ENCODE assay signal across 8 cellular contexts in genomic region chr17:40025991-40026815, GRCh38. TPM values are rescaled to one million over a fixed set of nuclear protein-coding genes. Genes with fewer than 3 reads are reported as not detected.
DNase-seq lines count a peak whose midpoint lies in the region; ATAC-seq and TF ChIP-seq lines count a peak whose summit lies in the region.

No MANE protein-coding gene starts in this region.

- H3K4me3 Mint-ChIP-seq in CD4-positive, CD25-positive, alpha-beta regulatory T cell: peak overlapping the region in 2 of 4 donors; percentile 2 to 29
- H3K4me3 Mint-ChIP-seq in activated T-cell treated with anti-CD3 and anti-CD28 coated beads, Interleukin-2, amount 50 U/mL, for 72 hours: peak overlapping the region in 1 of 2 donors; percentile 11
- H3K4me3 Mint-ChIP-seq in glutamatergic neuron (ENCODE audit: unreplicated experiment): no peak overlapping the region

- H3K4me1 ChIP-seq in CD4-positive, CD25-positive, alpha-beta regulatory T cell (ENCODE audit: control insufficient read depth, insufficient read depth, low read length, poor library complexity, severe bottlenecking): peaks cover 13% of the 10 kb centered on the region

- H3K4me3 ChIP-seq in CD4-positive, CD25-positive, alpha-beta regulatory T cell (ENCODE audit: low read depth, low read length): no peak overlapping the region

- H3K9me3 ChIP-seq in CD4-positive, CD25-positive, alpha-beta regulatory T cell (ENCODE audit: control insufficient read depth in 2 of 2, low read length in 2 of 2): no peaks in the 10 kb centered on the region

- peaks cover 5 to 22% (median 14%) of the 10 kb centered on the region in 4 donors for H3K4me1 Mint-ChIP-seq in CD4-positive, CD25-positive, alpha-beta regulatory T cell
- H3K4me1 Mint-ChIP-seq in activated T-cell treated with anti-CD3 and anti-CD28 coated beads, Interleukin-2, amount 50 U/mL, for 72 hours (ENCODE audit: low read depth): peaks cover 19% of the 10 kb centered on the region
- peaks cover 8% of the 10 kb centered on the region for H3K4me1 Mint-ChIP-seq in glutamatergic neuron (ENCODE audit: low read depth, unreplicated experiment)

- H3K36me3 Mint-ChIP-seq in CD4-positive, CD25-positive, alpha-beta regulatory T cell: peaks cover 34% of the 10 kb centered on the region
- H3K36me3 Mint-ChIP-seq in activated T-cell treated with anti-CD3 and anti-CD28 coated beads, Interleukin-2, amount 50 U/mL, for 72 hours (ENCODE audit: insufficient read depth in 2 of 2): peaks cover 10 to 24% of the 10 kb centered on the region in 2 donors
- H3K36me3 Mint-ChIP-seq in glutamatergic neuron (ENCODE audit: unreplicated experiment): no peaks in the 10 kb centered on the region

- peak; percentile 35 to 45 for ATAC-seq in CD4-positive, CD25-positive, alpha-beta regulatory T cell (ENCODE audit: low read depth in 2 of 2)
- ATAC-seq in activated T-cell treated with anti-CD3 and anti-CD28 coated beads, Interleukin-2, amount 50 U/mL, for 72 hours (replicated peaks in 1 of 2): peak; percentile 46 to 52
- no peak for ATAC-seq in GM19467 (IDR thresholded peaks at IDR 0.05; ENCODE audit: unreplicated experiment)
- no peak for ATAC-seq in HG02884 (IDR thresholded peaks at IDR 0.05; ENCODE audit: unreplicated experiment)

- peak overlapping the region in 1 of 3 donors; percentile 33 for H3K27ac Mint-ChIP-seq in CD4-positive, CD25-positive, alpha-beta regulatory T cell
- no peak overlapping the region for H3K27ac Mint-ChIP-seq in activated T-cell treated with anti-CD3 and anti-CD28 coated beads, Interleukin-2, amount 50 U/mL, for 72 hours
- peak overlapping the region; percentile 44 for H3K27ac Mint-ChIP-seq in glutamatergic neuron (ENCODE audit: unreplicated experiment)

- TF ChIP-seq CTCF in glutamatergic neuron (IDR thresholded peaks at IDR 0.05; ENCODE audit: partially characterized antibody, unreplicated experiment): no peak

- peaks cover 61% of the 10 kb centered on the region for H3K36me3 ChIP-seq in CD4-positive, CD25-positive, alpha-beta regulatory T cell (ENCODE audit: control insufficient read depth, insufficient read depth, low read length)

- no peaks in the 10 kb centered on the region for H3K27me3 ChIP-seq in CD4-positive, CD25-positive, alpha-beta regulatory T cell (ENCODE audit: control insufficient read depth, insufficient read depth, low read length)

- H3K27ac ChIP-seq in CD4-positive, CD25-positive, alpha-beta regulatory T cell (ENCODE audit: insufficient read depth, low read length, poor library complexity, severe bottlenecking): no peak overlapping the region

- peak in 2 of 3 donors; percentile 21 to 62 for DNase-seq in CD4-positive, CD25-positive, alpha-beta regulatory T cell
- DNase-seq in NCI-H1694 (lab: John Stamatoyannopoulos, UW) (peak; percentile 65), glutamatergic neuron (no peak), MV-4-11 (lab: John Stamatoyannopoulos, UW) (no peak)
- peak; percentile 27 to 41 for DNase-seq in activated T-cell treated with anti-CD3 and anti-CD28 coated beads, Interleukin-2, amount 50 U/mL, for 72 hours
- DNase-seq in activated CD4-positive, CD25-positive, alpha-beta regulatory T cell (lab: John Stamatoyannopoulos, UW): no peak

- no peaks in the 10 kb centered on the region for H3K9me3 Mint-ChIP-seq in CD4-positive, CD25-positive, alpha-beta regulatory T cell
- no peaks in the 10 kb centered on the region for H3K9me3 Mint-ChIP-seq in activated T-cell treated with anti-CD3 and anti-CD28 coated beads, Interleukin-2, amount 50 U/mL, for 72 hours
- peaks cover 1% of the 10 kb centered on the region for H3K9me3 Mint-ChIP-seq in glutamatergic neuron (ENCODE audit: unreplicated experiment)

- H3K27me3 Mint-ChIP-seq in CD4-positive, CD25-positive, alpha-beta regulatory T cell: no peaks in the 10 kb centered on the region
- H3K27me3 Mint-ChIP-seq in activated T-cell treated with anti-CD3 and anti-CD28 coated beads, Interleukin-2, amount 50 U/mL, for 72 hours (ENCODE audit: low read depth): no peaks in the 10 kb centered on the region
- no peaks in the 10 kb centered on the region for H3K27me3 Mint-ChIP-seq in glutamatergic neuron (ENCODE audit: unreplicated experiment)

RNA-seq across cellular contexts. Expression of gene CSF3, which starts 11.0 kb away (rescaled TPM):
- not detected for total RNA-seq in CD4-positive, CD25-positive, alpha-beta regulatory T cell
- polyA plus RNA-seq in CD4-positive, CD25-positive, alpha-beta regulatory T cell: not detected
- total RNA-seq in activated T-cell treated with anti-CD3 and anti-CD28 coated beads, Interleukin-2, amount 50 U/mL, for 72 hours: not detected
- not detected for total RNA-seq in glutamatergic neuron (ENCODE audit: unreplicated experiment)

RNA-seq across cellular contexts. Expression of gene MED24, which starts 28.0 kb away (rescaled TPM):
- 78.8 TPM for total RNA-seq in CD4-positive, CD25-positive, alpha-beta regulatory T cell
- polyA plus RNA-seq in CD4-positive, CD25-positive, alpha-beta regulatory T cell: 10 to 100 TPM; 34.3 to 46.1 (median 40.3) TPM
- 10 to 100 TPM; 82.6 to 97.0 TPM for total RNA-seq in activated T-cell treated with anti-CD3 and anti-CD28 coated beads, Interleukin-2, amount 50 U/mL, for 72 hours
- 172 TPM for total RNA-seq in glutamatergic neuron (ENCODE audit: unreplicated experiment)

RNA-seq across cellular contexts. Expression of gene THRA, which starts 36.6 kb away (rescaled TPM):
- 29.4 TPM for total RNA-seq in CD4-positive, CD25-positive, alpha-beta regulatory T cell
- polyA plus RNA-seq in CD4-positive, CD25-positive, alpha-beta regulatory T cell: 10 to 100 TPM; 10.7 to 15.9 (median 13.4) TPM
- 10 to 100 TPM; 12.2 to 14.7 TPM for total RNA-seq in activated T-cell treated with anti-CD3 and anti-CD28 coated beads, Interleukin-2, amount 50 U/mL, for 72 hours
- 17.6 TPM for total RNA-seq in glutamatergic neuron (ENCODE audit: unreplicated experiment)

RNA-seq across cellular contexts. Expression of gene PSMD3, which starts 45.6 kb away (rescaled TPM):
- total RNA-seq in CD4-positive, CD25-positive, alpha-beta regulatory T cell: 62.4 TPM
- 10 to 100 TPM; 47.9 to 51.0 (median 49.3) TPM for polyA plus RNA-seq in CD4-positive, CD25-positive, alpha-beta regulatory T cell
- 100 to 1,000 TPM in 1 of 2 donors, 10 to 100 TPM in 1; 95.5 to 103 TPM for total RNA-seq in activated T-cell treated with anti-CD3 and anti-CD28 coated beads, Interleukin-2, amount 50 U/mL, for 72 hours
- total RNA-seq in glutamatergic neuron (ENCODE audit: unreplicated experiment): 113 TPM

Comparison
In these comparisons a context has a peak if more than half of its experiments do, and no peak if none do; other contexts are left out.
1. ATAC-seq: peak in CD4-positive, CD25-positive, alpha-beta regulatory T cell (2 of 2) and activated T-cell treated with anti-CD3 and anti-CD28 coated beads, Interleukin-2, amount 50 U/mL, for 72 hours (2 of 2); none in GM19467 (single experiment) and HG02884 (single experiment).
2. DNase-seq: peak in CD4-positive, CD25-positive, alpha-beta regulatory T cell (2 of 3), NCI-H1694 (single experiment) and activated T-cell treated with anti-CD3 and anti-CD28 coated beads, Interleukin-2, amount 50 U/mL, for 72 hours (2 of 2); none in glutamatergic neuron (single experiment), MV-4-11 (single experiment) and activated CD4-positive, CD25-positive, alpha-beta regulatory T cell (0 of 4).